1 cellular context compared by ENCODE assay signal in the genomic region with DNA sequence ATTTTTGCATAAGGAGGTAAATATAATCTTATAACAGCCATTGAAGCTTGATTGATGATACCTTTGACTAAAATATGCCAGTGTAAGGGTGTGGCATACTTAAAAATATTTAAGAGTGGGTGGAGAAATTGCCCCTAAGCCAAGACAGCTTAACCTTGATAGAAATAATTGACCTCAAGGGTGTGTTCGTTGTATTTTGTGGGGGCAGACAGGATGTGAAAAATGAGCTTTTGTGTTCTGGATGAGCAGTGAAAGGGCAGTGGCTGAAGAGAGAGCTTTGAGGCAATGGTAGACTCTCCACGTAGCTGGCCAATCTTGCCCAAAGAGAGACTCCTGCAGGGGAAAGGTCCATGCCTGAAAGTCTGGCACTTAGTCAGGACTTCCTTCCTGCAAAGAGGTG.
TF ChIP-seq lines count a peak whose summit lies in the region.

No MANE protein-coding gene starts in this region.

TF ChIP-seq in H1, 55 proteins besides CTCF, POLR2A, EP300 and RAD21:
- TF ChIP-seq HDAC6 (IDR thresholded peaks at IDR 0.05; ENCODE audit: low read depth, low read length), result no peak
- no peak for TF ChIP-seq GTF2F1 (IDR thresholded peaks at IDR 0.05; ENCODE audit: borderline replicate concordance, low read depth, low read length)
- TF ChIP-seq BRCA1 (IDR thresholded peaks at IDR 0.05; ENCODE audit: low read depth, low read length), result no peak
- no peak for TF ChIP-seq CEBPB (IDR thresholded peaks at IDR 0.05; ENCODE audit: low read depth, low read length)
- no peak for TF ChIP-seq CREB1 (IDR thresholded peaks at IDR 0.05)
- TF ChIP-seq, protein P1, sequence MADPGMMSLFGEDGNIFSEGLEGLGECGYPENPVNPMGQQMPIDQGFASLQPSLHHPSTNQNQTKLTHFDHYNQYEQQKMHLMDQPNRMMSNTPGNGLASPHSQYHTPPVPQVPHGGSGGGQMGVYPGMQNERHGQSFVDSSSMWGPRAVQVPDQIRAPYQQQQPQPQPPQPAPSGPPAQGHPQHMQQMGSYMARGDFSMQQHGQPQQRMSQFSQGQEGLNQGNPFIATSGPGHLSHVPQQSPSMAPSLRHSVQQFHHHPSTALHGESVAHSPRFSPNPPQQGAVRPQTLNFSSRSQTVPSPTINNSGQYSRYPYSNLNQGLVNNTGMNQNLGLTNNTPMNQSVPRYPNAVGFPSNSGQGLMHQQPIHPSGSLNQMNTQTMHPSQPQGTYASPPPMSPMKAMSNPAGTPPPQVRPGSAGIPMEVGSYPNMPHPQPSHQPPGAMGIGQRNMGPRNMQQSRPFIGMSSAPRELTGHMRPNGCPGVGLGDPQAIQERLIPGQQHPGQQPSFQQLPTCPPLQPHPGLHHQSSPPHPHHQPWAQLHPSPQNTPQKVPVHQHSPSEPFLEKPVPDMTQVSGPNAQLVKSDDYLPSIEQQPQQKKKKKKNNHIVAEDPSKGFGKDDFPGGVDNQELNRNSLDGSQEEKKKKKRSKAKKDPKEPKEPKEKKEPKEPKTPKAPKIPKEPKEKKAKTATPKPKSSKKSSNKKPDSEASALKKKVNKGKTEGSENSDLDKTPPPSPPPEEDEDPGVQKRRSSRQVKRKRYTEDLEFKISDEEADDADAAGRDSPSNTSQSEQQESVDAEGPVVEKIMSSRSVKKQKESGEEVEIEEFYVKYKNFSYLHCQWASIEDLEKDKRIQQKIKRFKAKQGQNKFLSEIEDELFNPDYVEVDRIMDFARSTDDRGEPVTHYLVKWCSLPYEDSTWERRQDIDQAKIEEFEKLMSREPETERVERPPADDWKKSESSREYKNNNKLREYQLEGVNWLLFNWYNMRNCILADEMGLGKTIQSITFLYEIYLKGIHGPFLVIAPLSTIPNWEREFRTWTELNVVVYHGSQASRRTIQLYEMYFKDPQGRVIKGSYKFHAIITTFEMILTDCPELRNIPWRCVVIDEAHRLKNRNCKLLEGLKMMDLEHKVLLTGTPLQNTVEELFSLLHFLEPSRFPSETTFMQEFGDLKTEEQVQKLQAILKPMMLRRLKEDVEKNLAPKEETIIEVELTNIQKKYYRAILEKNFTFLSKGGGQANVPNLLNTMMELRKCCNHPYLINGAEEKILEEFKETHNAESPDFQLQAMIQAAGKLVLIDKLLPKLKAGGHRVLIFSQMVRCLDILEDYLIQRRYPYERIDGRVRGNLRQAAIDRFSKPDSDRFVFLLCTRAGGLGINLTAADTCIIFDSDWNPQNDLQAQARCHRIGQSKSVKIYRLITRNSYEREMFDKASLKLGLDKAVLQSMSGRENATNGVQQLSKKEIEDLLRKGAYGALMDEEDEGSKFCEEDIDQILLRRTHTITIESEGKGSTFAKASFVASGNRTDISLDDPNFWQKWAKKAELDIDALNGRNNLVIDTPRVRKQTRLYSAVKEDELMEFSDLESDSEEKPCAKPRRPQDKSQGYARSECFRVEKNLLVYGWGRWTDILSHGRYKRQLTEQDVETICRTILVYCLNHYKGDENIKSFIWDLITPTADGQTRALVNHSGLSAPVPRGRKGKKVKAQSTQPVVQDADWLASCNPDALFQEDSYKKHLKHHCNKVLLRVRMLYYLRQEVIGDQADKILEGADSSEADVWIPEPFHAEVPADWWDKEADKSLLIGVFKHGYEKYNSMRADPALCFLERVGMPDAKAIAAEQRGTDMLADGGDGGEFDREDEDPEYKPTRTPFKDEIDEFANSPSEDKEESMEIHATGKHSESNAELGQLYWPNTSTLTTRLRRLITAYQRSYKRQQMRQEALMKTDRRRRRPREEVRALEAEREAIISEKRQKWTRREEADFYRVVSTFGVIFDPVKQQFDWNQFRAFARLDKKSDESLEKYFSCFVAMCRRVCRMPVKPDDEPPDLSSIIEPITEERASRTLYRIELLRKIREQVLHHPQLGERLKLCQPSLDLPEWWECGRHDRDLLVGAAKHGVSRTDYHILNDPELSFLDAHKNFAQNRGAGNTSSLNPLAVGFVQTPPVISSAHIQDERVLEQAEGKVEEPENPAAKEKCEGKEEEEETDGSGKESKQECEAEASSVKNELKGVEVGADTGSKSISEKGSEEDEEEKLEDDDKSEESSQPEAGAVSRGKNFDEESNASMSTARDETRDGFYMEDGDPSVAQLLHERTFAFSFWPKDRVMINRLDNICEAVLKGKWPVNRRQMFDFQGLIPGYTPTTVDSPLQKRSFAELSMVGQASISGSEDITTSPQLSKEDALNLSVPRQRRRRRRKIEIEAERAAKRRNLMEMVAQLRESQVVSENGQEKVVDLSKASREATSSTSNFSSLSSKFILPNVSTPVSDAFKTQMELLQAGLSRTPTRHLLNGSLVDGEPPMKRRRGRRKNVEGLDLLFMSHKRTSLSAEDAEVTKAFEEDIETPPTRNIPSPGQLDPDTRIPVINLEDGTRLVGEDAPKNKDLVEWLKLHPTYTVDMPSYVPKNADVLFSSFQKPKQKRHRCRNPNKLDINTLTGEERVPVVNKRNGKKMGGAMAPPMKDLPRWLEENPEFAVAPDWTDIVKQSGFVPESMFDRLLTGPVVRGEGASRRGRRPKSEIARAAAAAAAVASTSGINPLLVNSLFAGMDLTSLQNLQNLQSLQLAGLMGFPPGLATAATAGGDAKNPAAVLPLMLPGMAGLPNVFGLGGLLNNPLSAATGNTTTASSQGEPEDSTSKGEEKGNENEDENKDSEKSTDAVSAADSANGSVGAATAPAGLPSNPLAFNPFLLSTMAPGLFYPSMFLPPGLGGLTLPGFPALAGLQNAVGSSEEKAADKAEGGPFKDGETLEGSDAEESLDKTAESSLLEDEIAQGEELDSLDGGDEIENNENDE (IDR thresholded peaks at IDR 0.05; ENCODE audit: insufficient replicate concordance, low read length), result no peak
- no peak for TF ChIP-seq TBP (IDR thresholded peaks at IDR 0.05; ENCODE audit: low read depth, low read length)
- TF ChIP-seq FOSL1 (IDR thresholded peaks at IDR 0.05; ENCODE audit: insufficient read depth, low read depth, low read length), result no peak
- no peak for TF ChIP-seq SRF (IDR thresholded peaks at IDR 0.05; ENCODE audit: low read depth, low read length)
- TF ChIP-seq TAF7 (optimal IDR thresholded peaks at IDR 0.05; ENCODE audit: borderline replicate concordance, low read depth, low read length), result no peak
